ENCODE assay signal across 9 cellular contexts in genomic region chr7:43260980-43261878, GRCh38.
DNase-seq lines count a peak whose midpoint lies in the region; ATAC-seq, FAIRE-seq and TF ChIP-seq lines count a peak whose summit lies in the region.
"Had no signal": no experiment of that assay in that cellular context is flagged by ENCODE, and none has a peak within 500 bp of the region (broad histone marks: within the 10 kb centered on the region; RNA-seq: fewer than 3 reads in every experiment).

No MANE protein-coding gene starts in this region.

- BruUV-seq in Calu3 (replicated peaks; lab: Mats Ljungman, UMichigan) = no TSS peak

- CTCF ChIA-PET in Calu3 (lab: Charles Lee) = interaction anchor here (0.6 to 1.5 kb wide), 12 partner anchors 9 to 439 kb away, joined by 3 to 12 read pairs (median 4); partner anchors contain the start of gene STK17A

- H3K4me3 ChIP-seq in SJCRH30 (no peak overlapping the region), pancreas (no peak overlapping the region)

- no peak for FAIRE-seq in pancreas (lab: Jason Lieb, UNC)
- FAIRE-seq: TTC549 had no signal

- no peaks in the 10 kb centered on the region for H3K36me3 ChIP-seq in SJCRH30
- no peaks in the 10 kb centered on the region for H3K36me3 ChIP-seq in pancreas

- intact Hi-C loops in Calu3 (cut with micrococcal nuclease; ENCODE audit: unreplicated experiment) = loop anchor here (1.0 to 10.0 kb wide), 6 partner anchors 49 to 1319 kb away; partner anchors contain the start of gene COA1
- intact Hi-C loops in pancreas (cut with DNase I) = loop anchor here in 1 of 3 donors (10.0 kb wide), 1 partner anchor 316 kb away; no protein-coding TSS in a partner anchor

- peak; percentile 80 for ATAC-seq in GM21423 (IDR thresholded peaks at IDR 0.05; ENCODE audit: unreplicated experiment)
- peak; percentile 66 to 86 (median 84) for ATAC-seq in pancreas

- H3K9me3 ChIP-seq in SJCRH30 (replicated peaks) (no peaks in the 10 kb centered on the region), pancreas (no peaks in the 10 kb centered on the region)

- H3K27me3 ChIP-seq in SJCRH30 = 0 out of 2 replicates have a peak, but pooled peaks cover 2% of the 10 kb centered on the region
- H3K27me3 ChIP-seq in pancreas = no peaks in the 10 kb centered on the region

- peak; percentile 86 for DNase-seq in Calu3
- peak; percentile 89 for DNase-seq in LoVo (ENCODE audit: low spot score)
- peak; percentile 80 to 90 for DNase-seq in SJCRH30
- DNase-seq in activated effector memory CD4-positive, alpha-beta T cell treated with Interleukin-2 at 50 U/mL for 16 hours = peak; percentile 31
- peak; percentile 72 for DNase-seq in globus pallidus (ENCODE audit: low spot score)
- DNase-seq in pancreas = peak; percentile 45 to 76 (median 64)
- peak; percentile 75 for DNase-seq in type B pancreatic cell (ENCODE audit: extremely low spot score, unreplicated experiment)

- no peaks in the 10 kb centered on the region for H3K9me3 Mint-ChIP-seq in Calu3 (ENCODE audit: low read depth, unreplicated experiment)
- H3K9me3 Mint-ChIP-seq in type B pancreatic cell = no peaks in the 10 kb centered on the region

- no peak overlapping the region for H3K27ac ChIP-seq in SJCRH30
- no peak overlapping the region for H3K27ac ChIP-seq in pancreas

- H3K27ac Mint-ChIP-seq in Calu3 (ENCODE audit: unreplicated experiment) (no peak overlapping the region), type B pancreatic cell (no peak overlapping the region)

- WGBS in pancreas, 2 donors = 20 to 24% methylated on average over 8 of the region's 8 CpGs

- H3K4me1 ChIP-seq in SJCRH30 = no peaks in the 10 kb centered on the region
- no peaks in the 10 kb centered on the region for H3K4me1 ChIP-seq in pancreas

- no peaks in the 10 kb centered on the region for H3K4me1 Mint-ChIP-seq in Calu3 (ENCODE audit: low read depth, unreplicated experiment)
- no peaks in the 10 kb centered on the region for H3K4me1 Mint-ChIP-seq in type B pancreatic cell (ENCODE audit: unreplicated experiment)

- H3K4me3 Mint-ChIP-seq in Calu3 (ENCODE audit: low read depth, unreplicated experiment) = no peak overlapping the region
- no peak overlapping the region for H3K4me3 Mint-ChIP-seq in type B pancreatic cell

- H3K36me3 Mint-ChIP-seq in Calu3 (ENCODE audit: insufficient read depth, unreplicated experiment) (no peaks in the 10 kb centered on the region), type B pancreatic cell (no peaks in the 10 kb centered on the region)

- H3K27me3 Mint-ChIP-seq in Calu3 (ENCODE audit: unreplicated experiment) = no peaks in the 10 kb centered on the region
- H3K27me3 Mint-ChIP-seq in type B pancreatic cell = peaks cover 6% of the 10 kb centered on the region

- peak; percentile 95 for TF ChIP-seq CTCF in Calu3 (IDR thresholded peaks at IDR 0.05; ENCODE audit: unreplicated experiment)
- TF ChIP-seq CTCF in pancreas (IDR thresholded peaks at IDR 0.05) = peak; percentile 82 to 92 (median 86)
- peak; percentile 98 for TF ChIP-seq CTCF in type B pancreatic cell (conservative IDR thresholded peaks at IDR 0.05)

Comparison
In these comparisons a context has a peak if more than half of its experiments do, and no peak if none do; other contexts are left out.
1. DNase-seq: peak in every context shown above with its lines; median percentile 89 in LoVo; 86 in Calu3; 85 in SJCRH30; 75 in type B pancreatic cell; 72 in globus pallidus; 64 in pancreas; 31 in activated effector memory CD4-positive, alpha-beta T cell treated with Interleukin-2 at 50 U/mL for 16 hours.